ENCODE assay signal across 8 cellular contexts in the genomic region with DNA sequence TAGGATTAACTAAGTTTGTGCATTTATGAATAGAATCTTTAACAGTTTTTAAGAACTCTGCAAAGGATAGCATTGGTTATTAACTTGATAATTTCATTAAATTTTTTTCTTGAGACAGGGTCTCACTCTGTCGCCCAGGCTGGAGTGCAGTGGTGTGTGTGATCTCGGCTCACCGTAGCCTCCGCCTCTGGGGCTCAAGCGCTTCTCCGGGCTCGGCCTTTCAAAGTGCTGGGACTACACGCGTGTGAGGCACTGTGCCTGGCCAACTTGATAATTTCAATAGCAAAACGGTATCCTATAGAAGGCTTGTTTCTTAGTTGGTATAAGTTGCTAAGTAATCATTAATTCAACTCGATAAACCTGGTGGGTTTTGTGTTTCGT. TPM values are rescaled to one million over a fixed set of nuclear protein-coding genes. Genes with fewer than 3 reads are reported as not detected.
DNase-seq lines count a peak whose midpoint lies in the region; ATAC-seq and TF ChIP-seq lines count a peak whose summit lies in the region.

No MANE protein-coding gene starts in this region.

- DNase-seq in CD8-positive, alpha-beta memory T cell: no peak
- no peak for DNase-seq in colonic mucosa
- DNase-seq in natural killer cell: no peak
- DNase-seq in substantia nigra (lab: John Stamatoyannopoulos, UW): no peak
- no peak for DNase-seq in amniotic stem cell (lab: John Stamatoyannopoulos, UW)
- no peak for DNase-seq in SJCRH30

- H3K27ac ChIP-seq in CD8-positive, alpha-beta memory T cell (ENCODE audit: low read depth, low read length): no peak overlapping the region
- H3K27ac ChIP-seq in HUES48 (ENCODE audit: low read depth, low read length) (no peak overlapping the region), colonic mucosa (no peak overlapping the region), substantia nigra (ENCODE audit: low read depth, low read length, poor library complexity, severe bottlenecking) (no peak overlapping the region), SJCRH30 (no peak overlapping the region)

- intact Hi-C loops in colonic mucosa (cut with DNase I): loop anchor here (10.0 kb wide), 1 partner anchor 202 kb away; no protein-coding TSS in a partner anchor
- intact Hi-C loops in natural killer cell (cut with micrococcal nuclease): no loop called here

- H3K4me1 Mint-ChIP-seq in CD8-positive, alpha-beta memory T cell: peaks cover 10 to 25% (median 17%) of the 10 kb centered on the region in 3 donors
- peaks cover 0 to 12% of the 10 kb centered on the region in 2 donors for H3K4me1 Mint-ChIP-seq in natural killer cell

- CTCF ChIA-PET in CD8-positive, alpha-beta memory T cell (lab: Charles Lee): interaction anchor here (4.0 kb wide), 1 partner anchor 11 kb away, joined by 17 read pairs; no protein-coding TSS in a partner anchor

- POLR2A ChIA-PET in CD8-positive, alpha-beta memory T cell (lab: Charles Lee): no interaction called here

- H3K27me3 Mint-ChIP-seq in CD8-positive, alpha-beta memory T cell: peaks cover 4 to 21% of the 10 kb centered on the region in 2 donors
- H3K27me3 Mint-ChIP-seq in natural killer cell (ENCODE audit: low read depth in 2 of 2): peaks cover 10 to 18% of the 10 kb centered on the region in 2 donors

- H3K36me3 ChIP-seq in CD8-positive, alpha-beta memory T cell (ENCODE audit: insufficient read depth, low read length): no peaks in the 10 kb centered on the region
- H3K36me3 ChIP-seq in HUES48 (ENCODE audit: control insufficient read depth, insufficient read depth, low read length): peaks cover 54% of the 10 kb centered on the region
- no peaks in the 10 kb centered on the region for H3K36me3 ChIP-seq in colonic mucosa
- H3K36me3 ChIP-seq in SJCRH30: no peaks in the 10 kb centered on the region

- no peaks in the 10 kb centered on the region for H3K9me3 Mint-ChIP-seq in CD8-positive, alpha-beta memory T cell
- H3K9me3 Mint-ChIP-seq in natural killer cell: no peaks in the 10 kb centered on the region

- peak; percentile 37 for ATAC-seq in GM19452 (IDR thresholded peaks at IDR 0.05; ENCODE audit: unreplicated experiment)
- ATAC-seq in natural killer cell: peak in 2 of 3 donors; percentile 21 to 24

- no peaks in the 10 kb centered on the region for H3K4me1 ChIP-seq in CD8-positive, alpha-beta memory T cell (ENCODE audit: insufficient read depth, low read length)
- H3K4me1 ChIP-seq in HUES48 (ENCODE audit: control insufficient read depth, insufficient read depth, low read length) (no peaks in the 10 kb centered on the region), colonic mucosa (no peaks in the 10 kb centered on the region), SJCRH30 (no peaks in the 10 kb centered on the region)

- no peaks in the 10 kb centered on the region for H3K9me3 ChIP-seq in CD8-positive, alpha-beta memory T cell (ENCODE audit: low read length)
- H3K9me3 ChIP-seq in HUES48 (ENCODE audit: control insufficient read depth, insufficient read depth, low read length) (no peaks in the 10 kb centered on the region), colonic mucosa (no peaks in the 10 kb centered on the region), SJCRH30 (replicated peaks) (no peaks in the 10 kb centered on the region)

- H3K27ac Mint-ChIP-seq in CD8-positive, alpha-beta memory T cell: peak overlapping the region in 3 of 8 donors; percentile 29 to 54 (median 40)
- no peak overlapping the region for H3K27ac Mint-ChIP-seq in natural killer cell

- TF ChIP-seq CTCF in colonic mucosa (IDR thresholded peaks at IDR 0.05) (no peak), natural killer cell (IDR thresholded peaks at IDR 0.05) (no peak)

- peaks cover 0 to 6% (median 0%) of the 10 kb centered on the region in 3 donors for H3K36me3 Mint-ChIP-seq in CD8-positive, alpha-beta memory T cell
- no peaks in the 10 kb centered on the region for H3K36me3 Mint-ChIP-seq in natural killer cell

- H3K9ac ChIP-seq in HUES48 (ENCODE audit: low read depth, low read length) (no peak overlapping the region), colonic mucosa (ENCODE audit: low read depth in 2 of 2, low read length in 2 of 2) (peak overlapping the region in 1 of 2 donors; percentile 8)

- peak overlapping the region; percentile 36 to 87 (median 69) for H3K4me3 Mint-ChIP-seq in CD8-positive, alpha-beta memory T cell
- H3K4me3 Mint-ChIP-seq in natural killer cell: peak overlapping the region; percentile 82

- H3K4me3 ChIP-seq in CD8-positive, alpha-beta memory T cell (ENCODE audit: low read length): peak overlapping the region; percentile 68
- H3K4me3 ChIP-seq in HUES48 (ENCODE audit: low read depth, low read length) (peak overlapping the region; percentile 55), colonic mucosa (peak overlapping the region; percentile 47), SJCRH30 (no peak overlapping the region)

- no peaks in the 10 kb centered on the region for H3K27me3 ChIP-seq in CD8-positive, alpha-beta memory T cell (ENCODE audit: insufficient read depth, low read length, poor library complexity, severe bottlenecking)
- H3K27me3 ChIP-seq in HUES48 (ENCODE audit: control insufficient read depth, insufficient read depth, low read length) (no peaks in the 10 kb centered on the region), colonic mucosa (no peaks in the 10 kb centered on the region), SJCRH30 (no peaks in the 10 kb centered on the region)

RNA-seq across cellular contexts. Expression of a gene that starts 38.0 kb away (rescaled TPM):
- total RNA-seq in CD8-positive, alpha-beta memory T cell: 10 to 100 TPM; 18.5 to 18.9 TPM
- polyA plus RNA-seq in CD8-positive, alpha-beta memory T cell: 9.8 TPM
- total RNA-seq in colonic mucosa: 10 to 100 TPM; 17.8 to 18.1 TPM
- 10 to 100 TPM; 31.2 to 39.2 (median 31.4) TPM for total RNA-seq in natural killer cell
- 34.3 and 39.6 TPM in 2 replicates for total RNA-seq in SJCRH30 (2014; rRNA removed; shearing (Covaris generic))
